In genomic region chr16:23510154-23510914, GRCh38 we compare ENCODE assay signal across 8 cellular contexts. TPM values are rescaled to one million over a fixed set of nuclear protein-coding genes. Genes with fewer than 3 reads are reported as not detected.
DNase-seq lines count a peak whose midpoint lies in the region; ATAC-seq and TF ChIP-seq lines count a peak whose summit lies in the region.

Gene GGA2 (minus strand): TSS chr16:23510494. CDS start chr16:23510411, 83 bp downstream.

- peak within 1 kb of the TSS; percentile 82 for H3K4me2 ChIP-seq in parathyroid adenoma (ENCODE audit: low read length)

- no peaks in the 10 kb centered on the region for H3K36me3 ChIP-seq in GM06990 (ENCODE audit: control insufficient read depth, insufficient read depth, low read length)
- no peaks in the 10 kb centered on the region for H3K36me3 ChIP-seq in parathyroid adenoma (ENCODE audit: control insufficient read depth, insufficient read depth, low read length)
- H3K36me3 ChIP-seq in thymus (ENCODE audit: control insufficient read depth, insufficient read depth) = no peaks in the 10 kb centered on the region

- H3K27ac ChIP-seq in parathyroid adenoma = peak within 1 kb of the TSS; percentile 29
- H3K27ac ChIP-seq in thymus (ENCODE audit: low read depth) = peak within 1 kb of the TSS; percentile 89

- peak within 1 kb of the TSS; percentile 75 for H3K4me3 ChIP-seq in GM06990 (replicated peaks; ENCODE audit: low read depth, low read length)
- peak within 1 kb of the TSS; percentile 73 for H3K4me3 ChIP-seq in HFF-Myc (replicated peaks; ENCODE audit: low read depth, low read length)
- H3K4me3 ChIP-seq in parathyroid adenoma (ENCODE audit: low read depth, low read length) = peak within 1 kb of the TSS; percentile 63
- H3K4me3 ChIP-seq in thymus (ENCODE audit: low read length) = peak within 1 kb of the TSS; percentile 81

- H3K27me3 ChIP-seq in GM06990 (replicated peaks; ENCODE audit: control insufficient read depth, insufficient read depth, low read length) (no peaks in the 10 kb centered on the region), parathyroid adenoma (ENCODE audit: control insufficient read depth, insufficient read depth, low read length) (no peaks in the 10 kb centered on the region), thymus (ENCODE audit: control insufficient read depth, insufficient read depth) (no peaks in the 10 kb centered on the region)

- peak; percentile 95 for ATAC-seq in Right ventricle myocardium superior (ENCODE audit: poor library complexity)

- H3K9me3 ChIP-seq in parathyroid adenoma (ENCODE audit: control insufficient read depth, low read length) (no peaks in the 10 kb centered on the region), thymus (ENCODE audit: control insufficient read depth) (no peaks in the 10 kb centered on the region)

- TF ChIP-seq CTCF in GM06990 (IDR thresholded peaks at IDR 0.05; ENCODE audit: insufficient read depth, low read length, poor library complexity, severe bottlenecking) = no peak
- TF ChIP-seq CTCF in HFF-Myc (IDR thresholded peaks at IDR 0.05; ENCODE audit: low read depth, low read length, missing control alignments) = no peak
- TF ChIP-seq CTCF in parathyroid adenoma (IDR thresholded peaks at IDR 0.05) = peak; percentile 29

- peaks cover 15% of the 10 kb centered on the region for H3K79me2 ChIP-seq in parathyroid adenoma

- intact Hi-C loops in Right ventricle myocardium superior (cut with DNase I) = no loop called here

- WGBS in thymus = 2% methylated on average over 72 of the region's 72 CpGs

- peak within 1 kb of the TSS; percentile 88 for H2AFZ ChIP-seq in parathyroid adenoma

- no peak within 1 kb of the TSS for H3K9ac ChIP-seq in parathyroid adenoma

- DNase-seq in GM06990 (ENCODE audit: extremely low read depth, insufficient read length) (peak; percentile 95), HFF-Myc (ENCODE audit: extremely low read depth, low read depth) (peak; percentile 24), NCI-H1092 (lab: John Stamatoyannopoulos, UW) (peak; percentile 57), SW 1271 (lab: John Stamatoyannopoulos, UW) (peak; percentile 19 to 65), Right ventricle myocardium superior (peak; percentile 91)
- DNase-seq in activated naive CD8-positive, alpha-beta T cell treated with anti-CD3 and anti-CD28 coated beads, Interleukin-2, amount 50 U/mL, for 16 hours (ENCODE audit: low read depth, low spot score) = peak; percentile 47

- H3K4me1 ChIP-seq in parathyroid adenoma (peaks cover 6% of the 10 kb centered on the region), thymus (ENCODE audit: control insufficient read depth, insufficient read depth, low read length) (peaks cover 8% of the 10 kb centered on the region)

RNA-seq across cellular contexts. Expression of gene GGA2, which starts in this region (rescaled TPM):
- total RNA-seq in Right ventricle myocardium superior = 50.3 TPM
- 42.4 TPM for polyA plus RNA-seq in thymus

Comparison
In these comparisons a context has a peak if more than half of its experiments do, and no peak if none do; other contexts are left out.
1. Peak in every context shown above with its lines: DNase-seq, ATAC-seq, H3K4me3 ChIP-seq and H3K27ac ChIP-seq.
2. DNase-seq: peak in every context shown above with its lines; median percentile 95 in GM06990; 91 in Right ventricle myocardium superior; 57 in NCI-H1092; 47 in activated naive CD8-positive, alpha-beta T cell treated with anti-CD3 and anti-CD28 coated beads, Interleukin-2, amount 50 U/mL, for 16 hours; 42 in SW 1271; 24 in HFF-Myc.